ENCODE assay signal across 9 cellular contexts in genomic region chr4:98626350-98626749, GRCh38. TPM values are rescaled to one million over a fixed set of nuclear protein-coding genes. Genes with fewer than 3 reads are reported as not detected.
DNase-seq lines count a peak whose midpoint lies in the region; ATAC-seq and TF ChIP-seq lines count a peak whose summit lies in the region.
"Had no signal": no experiment of that assay in that cellular context is flagged by ENCODE, and none has a peak within 500 bp of the region (broad histone marks: within the 10 kb centered on the region; RNA-seq: fewer than 3 reads in every experiment).

No MANE protein-coding gene starts in this region.

- peak overlapping the region; percentile 58 for H3K27ac Mint-ChIP-seq in activated T-cell treated with anti-CD3 and anti-CD28 coated beads, Interleukin-2, amount 50 U/mL, for 24 hours
- peak overlapping the region; percentile 33 for H3K27ac Mint-ChIP-seq in activated T-helper 17 cell treated with anti-CD3 and anti-CD28 coated beads, Interleukin-2, amount 50 U/mL, for 72 hours
- no peak overlapping the region for H3K27ac Mint-ChIP-seq in mesothelial cell of epicardium
- H3K27ac Mint-ChIP-seq: stimulated activated naive B cell treated with anti-CD40 and anti-IgM and Interleukin-4, amounts not matched to agents 10 μg/mL and 1 μg/mL and 100 μg/mL, for 72 hours had no signal

- H3K36me3 Mint-ChIP-seq in activated T-cell treated with anti-CD3 and anti-CD28 coated beads, Interleukin-2, amount 50 U/mL, for 24 hours (ENCODE audit: low read depth), result no peaks in the 10 kb centered on the region
- H3K36me3 Mint-ChIP-seq in activated T-helper 17 cell treated with anti-CD3 and anti-CD28 coated beads, Interleukin-2, amount 50 U/mL, for 72 hours (ENCODE audit: low read depth), result no peaks in the 10 kb centered on the region
- no peaks in the 10 kb centered on the region for H3K36me3 Mint-ChIP-seq in mesothelial cell of epicardium
- H3K36me3 Mint-ChIP-seq: stimulated activated naive B cell treated with anti-CD40 and anti-IgM and Interleukin-4, amounts not matched to agents 10 μg/mL and 1 μg/mL and 100 μg/mL, for 72 hours had no signal

- no peak for TF ChIP-seq CTCF in left ventricle myocardium inferior (IDR thresholded peaks at IDR 0.05; ENCODE audit: borderline replicate concordance)
- TF ChIP-seq CTCF in tibial artery (IDR thresholded peaks at IDR 0.05), result no peak
- no peak for TF ChIP-seq CTCF in mesothelial cell of epicardium (IDR thresholded peaks at IDR 0.05; ENCODE audit: unreplicated experiment)

- peak; percentile 94 for ATAC-seq in activated T-helper 17 cell treated with anti-CD3 and anti-CD28 coated beads, Interleukin-2, amount 50 U/mL, for 72 hours (replicated peaks)
- no peak for ATAC-seq in HG02642 (IDR thresholded peaks at IDR 0.05; ENCODE audit: poor library complexity, unreplicated experiment)
- no peak for ATAC-seq in HG03571 (IDR thresholded peaks at IDR 0.05; ENCODE audit: unreplicated experiment)

- no peaks in the 10 kb centered on the region for H3K9me3 ChIP-seq in left ventricle myocardium inferior (replicated peaks)
- H3K9me3 ChIP-seq in tibial artery, result no peaks in the 10 kb centered on the region

- no peaks in the 10 kb centered on the region for H3K27me3 Mint-ChIP-seq in activated T-cell treated with anti-CD3 and anti-CD28 coated beads, Interleukin-2, amount 50 U/mL, for 24 hours
- no peaks in the 10 kb centered on the region for H3K27me3 Mint-ChIP-seq in activated T-helper 17 cell treated with anti-CD3 and anti-CD28 coated beads, Interleukin-2, amount 50 U/mL, for 72 hours
- no peaks in the 10 kb centered on the region for H3K27me3 Mint-ChIP-seq in mesothelial cell of epicardium (ENCODE audit: low read depth)
- H3K27me3 Mint-ChIP-seq: stimulated activated naive B cell treated with anti-CD40 and anti-IgM and Interleukin-4, amounts not matched to agents 10 μg/mL and 1 μg/mL and 100 μg/mL, for 72 hours had no signal

- no peak overlapping the region for H3K4me3 ChIP-seq in left ventricle myocardium inferior
- H3K4me3 ChIP-seq in tibial artery, result no peak overlapping the region

- H3K4me1 ChIP-seq in left ventricle myocardium inferior (peaks cover 21% of the 10 kb centered on the region), tibial artery (peaks cover 0 to 27% (median 7%) of the 10 kb centered on the region in 4 donors)

- H3K9me3 Mint-ChIP-seq in activated T-cell treated with anti-CD3 and anti-CD28 coated beads, Interleukin-2, amount 50 U/mL, for 24 hours, result no peaks in the 10 kb centered on the region
- H3K9me3 Mint-ChIP-seq in activated T-helper 17 cell treated with anti-CD3 and anti-CD28 coated beads, Interleukin-2, amount 50 U/mL, for 72 hours, result no peaks in the 10 kb centered on the region
- no peaks in the 10 kb centered on the region for H3K9me3 Mint-ChIP-seq in mesothelial cell of epicardium
- H3K9me3 Mint-ChIP-seq: stimulated activated naive B cell treated with anti-CD40 and anti-IgM and Interleukin-4, amounts not matched to agents 10 μg/mL and 1 μg/mL and 100 μg/mL, for 72 hours had no signal

- H3K27ac ChIP-seq in left ventricle myocardium inferior (replicated peaks) (no peak overlapping the region), tibial artery (peak overlapping the region; percentile 17 to 30)

- no peaks in the 10 kb centered on the region for H3K36me3 ChIP-seq in left ventricle myocardium inferior
- H3K36me3 ChIP-seq in tibial artery, result no peaks in the 10 kb centered on the region

- intact Hi-C loops in left ventricle myocardium inferior (cut with micrococcal nuclease), result no loop called here
- intact Hi-C loops in tibial artery (cut with DNase I; ENCODE audit: low total_unique reads), result no loop called here

- no peak for DNase-seq in activated T-cell treated with anti-CD3 and anti-CD28 coated beads, Interleukin-2, amount 50 U/mL, for 24 hours
- DNase-seq in activated T-cell treated with anti-CD3 and anti-CD28 coated beads, Interleukin-2, amount 50 U/mL, for 48 hours, result no peak
- DNase-seq in left ventricle myocardium inferior, result peak; percentile 18
- peak in 1 of 2 donors; percentile 67 for DNase-seq in tibial artery
- DNase-seq in mesothelial cell of epicardium (ENCODE audit: low spot score in 2 of 2, unreplicated experiment in 2 of 2), result no peak
- DNase-seq: stimulated activated naive B cell treated with anti-CD40 and anti-IgM and Interleukin-4, amounts not matched to agents 10 μg/mL and 1 μg/mL and 100 μg/mL, for 72 hours had no signal

- H3K4me1 Mint-ChIP-seq in activated T-cell treated with anti-CD3 and anti-CD28 coated beads, Interleukin-2, amount 50 U/mL, for 24 hours (ENCODE audit: low read depth), result peaks cover 74% of the 10 kb centered on the region
- H3K4me1 Mint-ChIP-seq in activated T-helper 17 cell treated with anti-CD3 and anti-CD28 coated beads, Interleukin-2, amount 50 U/mL, for 72 hours, result peaks cover 40% of the 10 kb centered on the region
- H3K4me1 Mint-ChIP-seq in mesothelial cell of epicardium, result peaks cover 26% of the 10 kb centered on the region

- H3K27me3 ChIP-seq in left ventricle myocardium inferior (ENCODE audit: low read depth) (no peaks in the 10 kb centered on the region), tibial artery (no peaks in the 10 kb centered on the region)

- no peak overlapping the region for H3K4me3 Mint-ChIP-seq in activated T-cell treated with anti-CD3 and anti-CD28 coated beads, Interleukin-2, amount 50 U/mL, for 24 hours
- peak overlapping the region; percentile 55 for H3K4me3 Mint-ChIP-seq in activated T-helper 17 cell treated with anti-CD3 and anti-CD28 coated beads, Interleukin-2, amount 50 U/mL, for 72 hours
- H3K4me3 Mint-ChIP-seq in mesothelial cell of epicardium, result no peak overlapping the region
- H3K4me3 Mint-ChIP-seq: stimulated activated naive B cell treated with anti-CD40 and anti-IgM and Interleukin-4, amounts not matched to agents 10 μg/mL and 1 μg/mL and 100 μg/mL, for 72 hours had no signal

RNA-seq across cellular contexts. Expression of gene TSPAN5, which starts 32.1 kb away (rescaled TPM):
- total RNA-seq in activated T-helper 17 cell treated with anti-CD3 and anti-CD28 coated beads, Interleukin-2, amount 50 U/mL, for 72 hours, result 10 to 100 TPM; 17.8 to 19.0 TPM
- total RNA-seq in left ventricle myocardium inferior (1.7 TPM), mesothelial cell of epicardium (12.7 to 14.7 TPM (median 13.8 TPM) in 3 replicates)
